ENCODE assay signal across 14 cellular contexts in genomic region chr12:98656289-98657101, GRCh38. TPM values are rescaled to one million over a fixed set of nuclear protein-coding genes. Genes with fewer than 3 reads are reported as not detected.
DNase-seq lines count a peak whose midpoint lies in the region; ATAC-seq, FAIRE-seq and TF ChIP-seq lines count a peak whose summit lies in the region.
"Had no signal": no experiment of that assay in that cellular context is flagged by ENCODE, and none has a peak within 500 bp of the region (broad histone marks: within the 10 kb centered on the region; RNA-seq: fewer than 3 reads in every experiment).

No MANE protein-coding gene starts in this region.

- intact Hi-C loops in MCF 10A (cut with micrococcal nuclease) (no loop called here), breast epithelium (cut with DNase I; ENCODE audit: low total_unique reads) (no loop called here)

- no peaks in the 10 kb centered on the region for H3K27me3 Mint-ChIP-seq in MCF 10A (ENCODE audit: insufficient read depth, unreplicated experiment)
- H3K27me3 Mint-ChIP-seq in activated naive CD8-positive, alpha-beta T cell: no peaks in the 10 kb centered on the region
- H3K27me3 Mint-ChIP-seq: B cell had no signal

- no peak for FAIRE-seq in HTR-8/SVneo (lab: Jason Lieb, UNC)

- CTCF ChIA-PET in MCF 10A (lab: Yijun Ruan, JAX): interaction anchor here (0.6 kb wide), 1 partner anchor 27 kb away, joined by 3 read pairs; no protein-coding TSS in a partner anchor

- no peaks in the 10 kb centered on the region for H3K9me3 Mint-ChIP-seq in MCF 10A (ENCODE audit: unreplicated experiment)
- no peaks in the 10 kb centered on the region for H3K9me3 Mint-ChIP-seq in activated naive CD8-positive, alpha-beta T cell (ENCODE audit: low read depth)
- H3K9me3 Mint-ChIP-seq: nephron progenitor cell had no signal

- H3K36me3 ChIP-seq in breast epithelium: no peaks in the 10 kb centered on the region

- H3K27ac Mint-ChIP-seq in MCF 10A (ENCODE audit: low read depth, unreplicated experiment): no peak overlapping the region
- peak overlapping the region; percentile 42 for H3K27ac Mint-ChIP-seq in activated naive CD8-positive, alpha-beta T cell
- H3K27ac Mint-ChIP-seq: B cell, nephron progenitor cell had no signal

- peaks cover 17% of the 10 kb centered on the region for H3K36me3 Mint-ChIP-seq in MCF 10A (ENCODE audit: insufficient read depth, unreplicated experiment)
- H3K36me3 Mint-ChIP-seq in activated naive CD8-positive, alpha-beta T cell: peaks cover 12% of the 10 kb centered on the region

- H3K9me3 ChIP-seq in breast epithelium: no peaks in the 10 kb centered on the region

- no peak for TF ChIP-seq POLR2A in breast epithelium (IDR thresholded peaks at IDR 0.05)

- DNase-seq in MCF 10A (ENCODE audit: unreplicated experiment) (peak; percentile 13), breast epithelium (ENCODE audit: low spot score in 2 of 2) (no peak), HTR-8/SVneo (ENCODE audit: insufficient read length, low spot score) (no peak), NCI-H510A treated with DMSO at 0.1 percent for 48 hours (lab: John Stamatoyannopoulos, UW) (no peak), activated gamma-delta T cell treated with Interleukin-2 at 50 U/mL for 16 hours (no peak), A172 (ENCODE audit: low spot score) (no peak)
- DNase-seq: amniotic stem cell, NCI-H510A, nephron progenitor cell had no signal

- POLR2A ChIA-PET in MCF 10A (lab: Yijun Ruan, JAX): no interaction called here

- H3K4me1 Mint-ChIP-seq in MCF 10A (ENCODE audit: insufficient read depth, unreplicated experiment): peaks cover 8% of the 10 kb centered on the region
- peaks cover 8% of the 10 kb centered on the region for H3K4me1 Mint-ChIP-seq in activated naive CD8-positive, alpha-beta T cell (ENCODE audit: low read depth)
- H3K4me1 Mint-ChIP-seq: nephron progenitor cell had no signal

- ATAC-seq in HG03060 (IDR thresholded peaks at IDR 0.05; ENCODE audit: low read depth, unreplicated experiment): peak; percentile 53
- ATAC-seq: left lobe of liver, Right ventricle myocardium inferior had no signal

- no peak overlapping the region for H3K4me3 Mint-ChIP-seq in MCF 10A (ENCODE audit: unreplicated experiment)
- no peak overlapping the region for H3K4me3 Mint-ChIP-seq in activated naive CD8-positive, alpha-beta T cell
- H3K4me3 Mint-ChIP-seq: B cell, nephron progenitor cell had no signal

- TF ChIP-seq CTCF in MCF 10A (IDR thresholded peaks at IDR 0.05; ENCODE audit: unreplicated experiment) (no peak), breast epithelium (IDR thresholded peaks at IDR 0.05) (no peak)

- H3K27me3 ChIP-seq in breast epithelium: no peaks in the 10 kb centered on the region

- no peak overlapping the region for H3K27ac ChIP-seq in breast epithelium

- BruUV-seq in MCF 10A (replicated peaks; lab: Mats Ljungman, UMichigan): no TSS peak

- no peaks in the 10 kb centered on the region for H3K4me1 ChIP-seq in breast epithelium

- H3K4me3 ChIP-seq in breast epithelium: no peak overlapping the region

RNA-seq across cellular contexts. Expression of gene APAF1, which starts 11.4 kb away (rescaled TPM):
- total RNA-seq in MCF 10A (2022): 5.9 and 9.1 TPM in 2 replicates
- 10 to 100 TPM; 10.1 to 18.1 (median 16.4) TPM for total RNA-seq in breast epithelium
- 16.3 and 18.2 TPM in 2 replicates for total RNA-seq in A172 (2014; rRNA removed; shearing (Covaris generic))

RNA-seq across cellular contexts. Expression of gene IKBIP, which starts 11.9 kb away (rescaled TPM):
- 29.2 and 43.0 TPM in 2 replicates for total RNA-seq in MCF 10A (2022)
- total RNA-seq in breast epithelium: 10 to 100 TPM; 10.7 to 19.7 (median 12.3) TPM
- 86.7 and 120 TPM in 2 replicates for total RNA-seq in A172 (2014; rRNA removed; shearing (Covaris generic))
